Comparison of ENCODE assay signal across 23 cellular contexts in the genomic region with DNA sequence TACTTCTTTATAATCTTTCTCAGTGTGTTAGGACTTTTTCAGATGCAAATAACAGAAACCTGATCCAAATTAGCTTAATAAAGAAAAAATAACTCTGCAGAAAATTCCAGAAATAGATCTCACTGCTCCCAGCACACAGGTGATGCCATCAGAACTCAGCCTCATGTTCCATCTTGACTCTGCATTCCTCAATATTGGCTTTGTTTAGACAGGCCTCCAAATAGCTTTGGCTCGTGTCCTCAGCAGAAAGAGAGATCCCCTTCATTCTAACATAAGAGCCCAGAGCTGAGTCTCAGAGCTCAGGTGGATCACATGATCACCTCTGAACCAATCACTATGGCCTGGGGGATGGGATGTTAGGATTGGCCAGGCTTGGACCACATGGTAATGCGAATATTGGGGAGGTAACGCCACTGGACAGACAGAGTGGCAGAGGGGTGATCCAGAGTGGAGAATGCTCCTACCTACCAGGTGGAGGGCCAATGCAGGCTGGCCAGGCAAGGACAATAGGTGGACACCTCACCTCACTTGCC. TPM values are rescaled to one million over a fixed set of nuclear protein-coding genes. Genes with fewer than 3 reads are reported as not detected.
"Had no signal": no experiment of that assay in that cellular context is flagged by ENCODE, and none has a peak within 500 bp of the region (broad histone marks: within the 10 kb centered on the region; RNA-seq: fewer than 3 reads in every experiment).

No MANE protein-coding gene starts in this region.

- H3K27ac Mint-ChIP-seq: activated CD8-positive, alpha-beta T cell treated with anti-CD3 and anti-CD28 coated beads, Interleukin-2, amount 10 ng/mL, durations not matched to agents 7 days and 5 days; activated naive CD4-positive, alpha-beta T cell treated with anti-CD3 and anti-CD28 coated beads, Interleukin-2, amount 50 U/mL, for 24 hours had no signal

- H3K27ac ChIP-seq: SJCRH30, VCaP had no signal

- ATAC-seq: activated CD8-positive, alpha-beta T cell treated with anti-CD3 and anti-CD28 coated beads, Interleukin-2, amount 10 ng/mL, durations not matched to agents 7 days and 5 days had no signal

- DNase-seq: activated CD4-positive, alpha-beta T cell treated with anti-CD3 and anti-CD28 coated beads for 4 hours; activated CD8-positive, alpha-beta memory T cell treated with anti-CD3 and anti-CD28 coated beads, Interleukin-2, amount 50 U/mL, for 48 hours; activated CD8-positive, alpha-beta T cell treated with anti-CD3 and anti-CD28 coated beads, Interleukin-2, amount 10 ng/mL, durations not matched to agents 7 days and 5 days; activated T-cell treated with anti-CD3 and anti-CD28 coated beads, Interleukin-2, amount 50 U/mL, for 1 hour; Kasumi-1; NCI-H1092 treated with DMSO at 0.1 percent for 48 hours; NCI-H1417 treated with DMSO at 0.1 percent for 48 hours; NCI-H1694; NCI-H2029 treated with DMSO at 0.1 percent for 48 hours; NCI-H345; NCI-H510A; NCI-H526 treated with DMSO at 0.1 percent for 48 hours; Right ventricle myocardium superior; SJCRH30; SK-N-SH; T-helper 1 cell had no signal

- H3K9ac ChIP-seq: SK-N-SH had no signal

- H3K4me1 Mint-ChIP-seq: activated naive CD4-positive, alpha-beta T cell treated with anti-CD3 and anti-CD28 coated beads, Interleukin-2, amount 50 U/mL, for 24 hours; central memory CD8-positive, alpha-beta T cell had no signal

- H3K9me3 Mint-ChIP-seq: activated naive CD4-positive, alpha-beta T cell treated with anti-CD3 and anti-CD28 coated beads, Interleukin-2, amount 50 U/mL, for 24 hours; central memory CD8-positive, alpha-beta T cell had no signal

- H3K36me3 ChIP-seq: SJCRH30 had no signal

- H3K4me2 ChIP-seq: SK-N-SH had no signal

- H3K4me1 ChIP-seq: SJCRH30 had no signal

- H3K9me2 ChIP-seq: SK-N-SH had no signal

- H3K9me3 ChIP-seq: SJCRH30, SK-N-SH had no signal

- H3K4me3 ChIP-seq: SJCRH30 had no signal

- H3K4me3 Mint-ChIP-seq: activated CD8-positive, alpha-beta T cell treated with anti-CD3 and anti-CD28 coated beads, Interleukin-2, amount 10 ng/mL, durations not matched to agents 7 days and 5 days; activated naive CD4-positive, alpha-beta T cell treated with anti-CD3 and anti-CD28 coated beads, Interleukin-2, amount 50 U/mL, for 24 hours; central memory CD8-positive, alpha-beta T cell had no signal

- H3K27me3 ChIP-seq: SJCRH30 had no signal

- H3K36me3 Mint-ChIP-seq: activated naive CD4-positive, alpha-beta T cell treated with anti-CD3 and anti-CD28 coated beads, Interleukin-2, amount 50 U/mL, for 24 hours had no signal

RNA-seq across cellular contexts. Expression of a gene that starts 46.6 kb away (rescaled TPM):
- total RNA-seq: activated CD8-positive, alpha-beta T cell treated with anti-CD3 and anti-CD28 coated beads, Interleukin-2, amount 10 ng/mL, durations not matched to agents 7 days and 5 days; aorta; OCI-LY7; Right ventricle myocardium superior; RPMI7951; SJCRH30; T-helper 2 cell treated with Interferon-gamma antibody and Interleukin-4, amounts not matched to agents 100 ng/mL and 5 ng/mL, for 36 hours had no signal
- polyA plus RNA-seq: aorta, SK-N-SH had no signal
